Comparison of ENCODE assay signal across 8 cellular contexts in genomic region chr19:34480971-34481821, GRCh38. TPM values are rescaled to one million over a fixed set of nuclear protein-coding genes. Genes with fewer than 3 reads are reported as not detected.
A peak's percentile ranks its signal among the peaks of the same experiment; 100 is the strongest.
DNase-seq lines count a peak whose midpoint lies in the region; ATAC-seq, FAIRE-seq and TF ChIP-seq lines count a peak whose summit lies in the region.

TSS of gene WTIP (plus strand) at chr19:34481758. CDS start at chr19:34481975, 217 bp downstream.

- no peaks in the 10 kb centered on the region for H3K9me3 ChIP-seq in HEK293 (ENCODE audit: control insufficient read depth, insufficient read depth, low read depth, low read length)
- H3K9me3 ChIP-seq in pancreas: no peaks in the 10 kb centered on the region

- no peak within 1 kb of the TSS for H3K27ac Mint-ChIP-seq in activated T-helper 17 cell treated with anti-CD3 and anti-CD28 coated beads, Interleukin-2, amount 50 U/mL, for 72 hours

- no peak for TF ChIP-seq CTCF in HEK293 (tag by site-specific recombination; IDR thresholded peaks at IDR 0.05)
- TF ChIP-seq CTCF in pancreas (IDR thresholded peaks at IDR 0.05): no peak

- POLR2A ChIA-PET in HEK293 (lab: Yijun Ruan, JAX): interaction anchor here (0.6 to 2.1 kb wide), 6 partner anchors 8 to 309 kb away, joined by 3 to 6 read pairs (median 3); partner anchors contain the start of genes GPI, LSM14A and UBA2

- H3K27ac ChIP-seq in HEK293 (ENCODE audit: extremely low read depth, low read depth, low read length) (peak within 1 kb of the TSS; percentile 82; the same call in 1 of the 2 replicates), pancreas (peak within 1 kb of the TSS; percentile 41 to 65 (median 55))

- no peak for FAIRE-seq in pancreas (lab: Jason Lieb, UNC)

- no peaks in the 10 kb centered on the region for H3K9me3 Mint-ChIP-seq in activated T-helper 17 cell treated with anti-CD3 and anti-CD28 coated beads, Interleukin-2, amount 50 U/mL, for 72 hours

- H3K36me3 ChIP-seq in HEK293 (ENCODE audit: control insufficient read depth in 2 of 2, insufficient read depth in 1 of 2, low read length in 2 of 2) (no peaks in the 10 kb centered on the region; a peak in 1 of 3 replicates), pancreas (no peaks in the 10 kb centered on the region)

- 9 to 11% methylated on average over 57 to 91 of the region's 91 CpGs for WGBS in pancreas, 2 donors

- peak within 1 kb of the TSS; percentile 48 for H3K4me3 ChIP-seq in HEK293 (ENCODE audit: low read depth, low read length)
- peak within 1 kb of the TSS; percentile 29 to 49 (median 39) for H3K4me3 ChIP-seq in pancreas

- H3K4me3 Mint-ChIP-seq in activated T-helper 17 cell treated with anti-CD3 and anti-CD28 coated beads, Interleukin-2, amount 50 U/mL, for 72 hours: peak within 1 kb of the TSS; percentile 51

- CTCF ChIA-PET in HEK293 (lab: Yijun Ruan, JAX): interaction anchor here (1.2 to 2.0 kb wide), 2 partner anchors 10 to 17 kb away, joined by 4 to 10 read pairs; no protein-coding TSS in a partner anchor

- H3K36me3 Mint-ChIP-seq in activated T-helper 17 cell treated with anti-CD3 and anti-CD28 coated beads, Interleukin-2, amount 50 U/mL, for 72 hours (ENCODE audit: low read depth): peaks cover 9% of the 10 kb centered on the region

- H3K27me3 ChIP-seq in pancreas: no peaks in the 10 kb centered on the region

- peaks cover 10% of the 10 kb centered on the region; the same call in 1 of the 2 replicates for H3K4me1 ChIP-seq in HEK293 (ENCODE audit: control insufficient read depth, insufficient read depth, low read length)
- H3K4me1 ChIP-seq in pancreas: no peaks in the 10 kb centered on the region

- ATAC-seq in activated T-helper 17 cell treated with anti-CD3 and anti-CD28 coated beads, Interleukin-2, amount 50 U/mL, for 72 hours (replicated peaks): no peak
- ATAC-seq in pancreas: peak; percentile 79 to 87 (median 82)
- no peak for ATAC-seq in activated CD4-positive, CD25-positive, alpha-beta regulatory T cell treated with anti-CD3 and anti-CD28 coated beads, Interleukin-2, amount 50 U/mL, for 24 hours
- no peak for ATAC-seq in GM21825 (IDR thresholded peaks at IDR 0.05; ENCODE audit: unreplicated experiment)

- intact Hi-C loops in pancreas (cut with DNase I): no loop called here

- H3K4me1 Mint-ChIP-seq in activated T-helper 17 cell treated with anti-CD3 and anti-CD28 coated beads, Interleukin-2, amount 50 U/mL, for 72 hours: no peaks in the 10 kb centered on the region

- peak; percentile 81 for DNase-seq in glomerular visceral epithelial cell (ENCODE audit: extremely low spot score)
- DNase-seq in pancreas: peak in 5 of 6 donors; percentile 44 to 74 (median 63)
- no peak for DNase-seq in T-helper 9 cell
- DNase-seq in OCI-M2 (lab: John Stamatoyannopoulos, UW; ENCODE audit: unreplicated experiment): no peak

- H3K27me3 Mint-ChIP-seq in activated T-helper 17 cell treated with anti-CD3 and anti-CD28 coated beads, Interleukin-2, amount 50 U/mL, for 72 hours: peaks cover 34% of the 10 kb centered on the region

TF ChIP-seq in HEK293, 187 proteins besides CTCF, POLR2A, EP300 and RAD21 (continues in another document):
- TF ChIP-seq KLF10 (tag by site-specific recombination; IDR thresholded peaks at IDR 0.05) (peak; percentile 98), ELK4 (IDR thresholded peaks at IDR 0.05; ENCODE audit: borderline replicate concordance, low read depth, low read length) (no peak), ZNF148 (tag by site-specific recombination; IDR thresholded peaks at IDR 0.05; ENCODE audit: borderline replicate concordance) (peak; percentile 49; the same call in 1 of the 2 replicates), IKZF3 (tag by site-specific recombination; IDR thresholded peaks at IDR 0.05) (peak; percentile 99), ZFHX2 (tag by site-specific recombination; conservative IDR thresholded peaks at IDR 0.05) (peak; percentile 90), WT1 (tag by site-specific recombination; IDR thresholded peaks at IDR 0.05) (no peak), ZNF416 (tag by site-specific recombination; IDR thresholded peaks at IDR 0.05) (no peak), ZBTB26 (tag by site-specific recombination; optimal IDR thresholded peaks at IDR 0.05) (peak; percentile 67), KLF8 (tag by site-specific recombination; IDR thresholded peaks at IDR 0.05) (peak; percentile 65; the same call in 1 of the 2 replicates), ZNF596 (tag by site-specific recombination; IDR thresholded peaks at IDR 0.05) (peak; percentile 65), ZXDB (tag by site-specific recombination; IDR thresholded peaks at IDR 0.05) (peak; percentile 73), ZIC2 (tag by site-specific recombination; IDR thresholded peaks at IDR 0.05) (peak; percentile 30; the same call in 1 of the 2 replicates), ZNF624 (tag by site-specific recombination; IDR thresholded peaks at IDR 0.05) (no peak), OSR2 (tag by site-specific recombination; IDR thresholded peaks at IDR 0.05) (peak; percentile 47; the same call in 1 of the 2 replicates), ZNF785 (tag by site-specific recombination; IDR thresholded peaks at IDR 0.05) (no peak), ZBTB17 (tag by site-specific recombination; IDR thresholded peaks at IDR 0.05) (peak; percentile 30; the same call in 1 of the 2 replicates), ZNF707 (tag by site-specific recombination; IDR thresholded peaks at IDR 0.05) (no peak), ZSCAN30 (tag by site-specific recombination; IDR thresholded peaks at IDR 0.05) (peak; percentile 91), ZNF423 (tag by site-specific recombination; IDR thresholded peaks at IDR 0.05) (0 out of 2 replicates have a peak, but pooled peaks have one; percentile 24), SP3 (tag by site-specific recombination; IDR thresholded peaks at IDR 0.05) (peak; percentile 35; the same call in 1 of the 2 replicates), KLF16 (tag by site-specific recombination; IDR thresholded peaks at IDR 0.05) (peak; percentile 62; the same call in 1 of the 2 replicates), ZBTB48 (tag by site-specific recombination; IDR thresholded peaks at IDR 0.05) (0 out of 2 replicates have a peak, but pooled peaks have one; percentile 48), AEBP2 (tag by site-specific recombination; IDR thresholded peaks at IDR 0.05; ENCODE audit: borderline replicate concordance) (no peak), ZNF221 (tag by site-specific recombination; IDR thresholded peaks at IDR 0.05; ENCODE audit: borderline replicate concordance) (0 out of 2 replicates have a peak, but pooled peaks have one; percentile 10), ZNF2 (tag by site-specific recombination; IDR thresholded peaks at IDR 0.05) (peak; percentile 56; the same call in 1 of the 2 replicates), ZSCAN23 (tag by site-specific recombination; IDR thresholded peaks at IDR 0.05) (no peak)

RNA-seq across cellular contexts. Expression of gene WTIP, which starts in this region (rescaled TPM):
- 1 to 10 TPM in 1 of 2 donors, under 1 TPM in 1; 0.82 to 1.9 TPM for total RNA-seq in activated T-helper 17 cell treated with anti-CD3 and anti-CD28 coated beads, Interleukin-2, amount 50 U/mL, for 72 hours
- 10 to 100 TPM in 1 of 6 donors, 1 to 10 TPM in 5; 3.4 to 11.3 (median 4.4) TPM for total RNA-seq in pancreas
- polyA plus RNA-seq in pancreas: 1 to 10 TPM; 3.9 to 4.9 TPM

Comparison
In these comparisons a context has a peak if more than half of its experiments do, and no peak if none do; other contexts are left out.
1. ATAC-seq: peak in pancreas (4 of 4); none in activated T-helper 17 cell treated with anti-CD3 and anti-CD28 coated beads, Interleukin-2, amount 50 U/mL, for 72 hours (single experiment), activated CD4-positive, CD25-positive, alpha-beta regulatory T cell treated with anti-CD3 and anti-CD28 coated beads, Interleukin-2, amount 50 U/mL, for 24 hours (0 of 2) and GM21825 (single experiment).
2. DNase-seq: peak in glomerular visceral epithelial cell (single experiment) and pancreas (5 of 6); none in T-helper 9 cell (single experiment) and OCI-M2 (single experiment).